1 cellular context compared by ENCODE assay signal in the genomic region with DNA sequence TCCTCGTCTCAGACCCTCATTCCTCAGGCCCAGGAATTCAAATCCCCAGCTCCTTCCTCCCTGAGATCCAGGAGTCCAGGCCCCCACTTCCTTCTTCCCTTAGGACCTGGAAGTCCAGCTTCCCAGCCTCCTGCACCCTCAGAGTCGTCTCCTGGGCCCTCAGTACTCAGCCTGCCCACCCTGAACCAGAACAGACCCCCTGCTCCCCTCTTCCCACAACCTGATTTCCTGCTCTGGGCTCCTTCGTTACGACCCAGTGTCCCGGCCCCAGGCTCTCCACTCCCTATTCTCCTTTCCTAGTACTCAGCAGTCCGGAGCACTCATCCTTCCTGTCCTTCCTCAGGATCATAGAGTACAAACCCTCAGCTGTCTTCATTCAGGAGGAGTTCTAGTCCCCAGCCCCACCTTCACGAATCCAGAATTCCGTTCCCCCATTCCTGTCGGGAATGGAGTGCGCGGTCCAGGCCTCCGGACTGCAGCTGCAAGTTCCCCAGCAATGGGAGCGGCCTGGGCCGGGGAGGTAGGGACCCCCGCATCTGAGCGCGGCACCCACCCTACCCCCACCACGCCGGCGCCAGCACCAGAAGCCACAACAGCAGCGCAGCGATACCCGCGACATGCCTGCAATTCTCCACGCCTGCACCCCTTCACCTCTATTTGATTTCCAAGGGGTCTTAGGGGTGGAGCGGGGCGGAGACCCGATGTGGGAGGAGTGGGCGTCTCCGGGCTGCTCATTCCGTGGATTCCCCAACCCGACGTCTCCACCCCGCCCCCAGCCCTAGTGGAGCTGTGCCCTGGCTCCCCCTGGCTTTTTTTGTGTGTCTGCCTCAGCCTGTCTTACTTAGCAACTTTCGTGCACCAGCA.
A peak's percentile ranks its signal among the peaks of the same experiment; 100 is the strongest.
TF ChIP-seq lines count a peak whose summit lies in the region.

No MANE protein-coding gene starts in this region.

TF ChIP-seq in K562, 482 proteins besides CTCF, POLR2A, EP300 and RAD21 (continued from another document):
- TF ChIP-seq, protein P1, sequence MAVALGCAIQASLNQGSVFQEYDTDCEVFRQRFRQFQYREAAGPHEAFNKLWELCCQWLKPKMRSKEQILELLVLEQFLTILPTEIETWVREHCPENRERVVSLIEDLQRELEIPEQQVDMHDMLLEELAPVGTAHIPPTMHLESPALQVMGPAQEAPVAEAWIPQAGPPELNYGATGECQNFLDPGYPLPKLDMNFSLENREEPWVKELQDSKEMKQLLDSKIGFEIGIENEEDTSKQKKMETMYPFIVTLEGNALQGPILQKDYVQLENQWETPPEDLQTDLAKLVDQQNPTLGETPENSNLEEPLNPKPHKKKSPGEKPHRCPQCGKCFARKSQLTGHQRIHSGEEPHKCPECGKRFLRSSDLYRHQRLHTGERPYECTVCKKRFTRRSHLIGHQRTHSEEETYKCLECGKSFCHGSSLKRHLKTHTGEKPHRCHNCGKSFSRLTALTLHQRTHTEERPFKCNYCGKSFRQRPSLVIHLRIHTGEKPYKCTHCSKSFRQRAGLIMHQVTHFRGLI (CRISPR knock-in tag; IDR thresholded peaks at IDR 0.05): no peak
- TF ChIP-seq GATAD2B (IDR thresholded peaks at IDR 0.05; ENCODE audit: borderline replicate concordance): no peak
- TF ChIP-seq, protein P2, sequence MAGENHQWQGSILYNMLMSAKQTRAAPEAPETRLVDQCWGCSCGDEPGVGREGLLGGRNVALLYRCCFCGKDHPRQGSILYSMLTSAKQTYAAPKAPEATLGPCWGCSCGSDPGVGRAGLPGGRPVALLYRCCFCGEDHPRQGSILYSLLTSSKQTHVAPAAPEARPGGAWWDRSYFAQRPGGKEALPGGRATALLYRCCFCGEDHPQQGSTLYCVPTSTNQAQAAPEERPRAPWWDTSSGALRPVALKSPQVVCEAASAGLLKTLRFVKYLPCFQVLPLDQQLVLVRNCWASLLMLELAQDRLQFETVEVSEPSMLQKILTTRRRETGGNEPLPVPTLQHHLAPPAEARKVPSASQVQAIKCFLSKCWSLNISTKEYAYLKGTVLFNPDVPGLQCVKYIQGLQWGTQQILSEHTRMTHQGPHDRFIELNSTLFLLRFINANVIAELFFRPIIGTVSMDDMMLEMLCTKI (IDR thresholded peaks at IDR 0.05; ENCODE audit: partially characterized antibody): no peak
- peak; percentile 7; the same call in 1 of the 2 replicates for TF ChIP-seq ZBTB7A (IDR thresholded peaks at IDR 0.05; ENCODE audit: borderline replicate concordance, control insufficient read depth, low read depth, low read length)
- TF ChIP-seq, protein P3, sequence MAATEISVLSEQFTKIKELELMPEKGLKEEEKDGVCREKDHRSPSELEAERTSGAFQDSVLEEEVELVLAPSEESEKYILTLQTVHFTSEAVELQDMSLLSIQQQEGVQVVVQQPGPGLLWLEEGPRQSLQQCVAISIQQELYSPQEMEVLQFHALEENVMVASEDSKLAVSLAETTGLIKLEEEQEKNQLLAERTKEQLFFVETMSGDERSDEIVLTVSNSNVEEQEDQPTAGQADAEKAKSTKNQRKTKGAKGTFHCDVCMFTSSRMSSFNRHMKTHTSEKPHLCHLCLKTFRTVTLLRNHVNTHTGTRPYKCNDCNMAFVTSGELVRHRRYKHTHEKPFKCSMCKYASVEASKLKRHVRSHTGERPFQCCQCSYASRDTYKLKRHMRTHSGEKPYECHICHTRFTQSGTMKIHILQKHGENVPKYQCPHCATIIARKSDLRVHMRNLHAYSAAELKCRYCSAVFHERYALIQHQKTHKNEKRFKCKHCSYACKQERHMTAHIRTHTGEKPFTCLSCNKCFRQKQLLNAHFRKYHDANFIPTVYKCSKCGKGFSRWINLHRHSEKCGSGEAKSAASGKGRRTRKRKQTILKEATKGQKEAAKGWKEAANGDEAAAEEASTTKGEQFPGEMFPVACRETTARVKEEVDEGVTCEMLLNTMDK (IDR thresholded peaks at IDR 0.05; ENCODE audit: borderline replicate concordance, insufficient read depth, low read depth, low read length, poor library complexity, severe bottlenecking): peak; percentile 51
- peak; percentile 56; the same call in 1 of the 2 replicates for TF ChIP-seq KAT7 (CRISPR knock-in tag; IDR thresholded peaks at IDR 0.05; ENCODE audit: borderline replicate concordance)
- TF ChIP-seq CHCHD3 (CRISPR knock-in tag; IDR thresholded peaks at IDR 0.05): no peak
- TF ChIP-seq ATF4 (CRISPR knock-in tag; IDR thresholded peaks at IDR 0.05): no peak
- no peak for TF ChIP-seq GTF2F1 (IDR thresholded peaks at IDR 0.05; ENCODE audit: low read depth, low read length)
- TF ChIP-seq NFIX (CRISPR knock-in tag; IDR thresholded peaks at IDR 0.05; ENCODE audit: low read depth): no peak
- no peak for TF ChIP-seq CSDE1 (IDR thresholded peaks at IDR 0.05)
- TF ChIP-seq ZC3H8 (IDR thresholded peaks at IDR 0.05): no peak
- TF ChIP-seq TEAD2 (tag; IDR thresholded peaks at IDR 0.05): no peak
- TF ChIP-seq ZNF184 (CRISPR knock-in tag; IDR thresholded peaks at IDR 0.05): no peak
- TF ChIP-seq KHSRP (IDR thresholded peaks at IDR 0.05): no peak
- TF ChIP-seq RB1 (IDR thresholded peaks at IDR 0.05; ENCODE audit: low read depth): no peak
- no peak for TF ChIP-seq ZNF76 (CRISPR knock-in tag; IDR thresholded peaks at IDR 0.05; ENCODE audit: borderline replicate concordance)
- TF ChIP-seq PRMT5 (CRISPR knock-in tag; IDR thresholded peaks at IDR 0.05): no peak
- TF ChIP-seq DNMT1 (IDR thresholded peaks at IDR 0.05): no peak
- TF ChIP-seq PURB (CRISPR knock-in tag; IDR thresholded peaks at IDR 0.05; ENCODE audit: low read depth): no peak
- no peak for TF ChIP-seq NONO (IDR thresholded peaks at IDR 0.05; ENCODE audit: low read depth in 2 of 2, low read length in 1 of 2)
- 0 out of 2 replicates have a peak, but pooled peaks have one; percentile 30 for TF ChIP-seq HDGF (IDR thresholded peaks at IDR 0.05)
- peak; percentile 38 for TF ChIP-seq RBFOX2 (IDR thresholded peaks at IDR 0.05; ENCODE audit: low read depth, low read length)
- no peak for TF ChIP-seq NCOA6 (IDR thresholded peaks at IDR 0.05)
- TF ChIP-seq PHF20 (IDR thresholded peaks at IDR 0.05; ENCODE audit: partially characterized antibody): no peak
- peak; percentile 27; the same call in 1 of the 2 replicates for TF ChIP-seq SPI1 (IDR thresholded peaks at IDR 0.05; ENCODE audit: borderline replicate concordance, low read depth, low read length)
- no peak for TF ChIP-seq JUND (IDR thresholded peaks at IDR 0.05; ENCODE audit: borderline replicate concordance, low read depth, low read length)
- TF ChIP-seq JUND (tag; IDR thresholded peaks at IDR 0.05; ENCODE audit: borderline replicate concordance, low read depth, low read length): no peak
- peak; percentile 40 for TF ChIP-seq EGR1 (conservative IDR thresholded peaks at IDR 0.05)
- no peak for TF ChIP-seq POU5F1 (IDR thresholded peaks at IDR 0.05; ENCODE audit: borderline replicate concordance, low read depth, low read length, partially characterized antibody)
- no peak for TF ChIP-seq CREB1 (IDR thresholded peaks at IDR 0.05)
- TF ChIP-seq CREB1 (CRISPR knock-in tag; IDR thresholded peaks at IDR 0.05): no peak
- TF ChIP-seq, protein P4, sequence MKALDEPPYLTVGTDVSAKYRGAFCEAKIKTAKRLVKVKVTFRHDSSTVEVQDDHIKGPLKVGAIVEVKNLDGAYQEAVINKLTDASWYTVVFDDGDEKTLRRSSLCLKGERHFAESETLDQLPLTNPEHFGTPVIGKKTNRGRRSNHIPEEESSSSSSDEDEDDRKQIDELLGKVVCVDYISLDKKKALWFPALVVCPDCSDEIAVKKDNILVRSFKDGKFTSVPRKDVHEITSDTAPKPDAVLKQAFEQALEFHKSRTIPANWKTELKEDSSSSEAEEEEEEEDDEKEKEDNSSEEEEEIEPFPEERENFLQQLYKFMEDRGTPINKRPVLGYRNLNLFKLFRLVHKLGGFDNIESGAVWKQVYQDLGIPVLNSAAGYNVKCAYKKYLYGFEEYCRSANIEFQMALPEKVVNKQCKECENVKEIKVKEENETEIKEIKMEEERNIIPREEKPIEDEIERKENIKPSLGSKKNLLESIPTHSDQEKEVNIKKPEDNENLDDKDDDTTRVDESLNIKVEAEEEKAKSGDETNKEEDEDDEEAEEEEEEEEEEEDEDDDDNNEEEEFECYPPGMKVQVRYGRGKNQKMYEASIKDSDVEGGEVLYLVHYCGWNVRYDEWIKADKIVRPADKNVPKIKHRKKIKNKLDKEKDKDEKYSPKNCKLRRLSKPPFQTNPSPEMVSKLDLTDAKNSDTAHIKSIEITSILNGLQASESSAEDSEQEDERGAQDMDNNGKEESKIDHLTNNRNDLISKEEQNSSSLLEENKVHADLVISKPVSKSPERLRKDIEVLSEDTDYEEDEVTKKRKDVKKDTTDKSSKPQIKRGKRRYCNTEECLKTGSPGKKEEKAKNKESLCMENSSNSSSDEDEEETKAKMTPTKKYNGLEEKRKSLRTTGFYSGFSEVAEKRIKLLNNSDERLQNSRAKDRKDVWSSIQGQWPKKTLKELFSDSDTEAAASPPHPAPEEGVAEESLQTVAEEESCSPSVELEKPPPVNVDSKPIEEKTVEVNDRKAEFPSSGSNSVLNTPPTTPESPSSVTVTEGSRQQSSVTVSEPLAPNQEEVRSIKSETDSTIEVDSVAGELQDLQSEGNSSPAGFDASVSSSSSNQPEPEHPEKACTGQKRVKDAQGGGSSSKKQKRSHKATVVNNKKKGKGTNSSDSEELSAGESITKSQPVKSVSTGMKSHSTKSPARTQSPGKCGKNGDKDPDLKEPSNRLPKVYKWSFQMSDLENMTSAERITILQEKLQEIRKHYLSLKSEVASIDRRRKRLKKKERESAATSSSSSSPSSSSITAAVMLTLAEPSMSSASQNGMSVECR (CRISPR knock-in tag; IDR thresholded peaks at IDR 0.05): no peak
- TF ChIP-seq C11orf30 (IDR thresholded peaks at IDR 0.05; ENCODE audit: low read depth): no peak
- peak; percentile 8; the same call in 1 of the 2 replicates for TF ChIP-seq SUPT5H (IDR thresholded peaks at IDR 0.05)
- TF ChIP-seq MTA2 (IDR thresholded peaks at IDR 0.05; ENCODE audit: low read depth): no peak
- TF ChIP-seq POLR2G (IDR thresholded peaks at IDR 0.05; ENCODE audit: low read depth, low read length): peak; percentile 68; the same call in 1 of the 2 replicates
- no peak for TF ChIP-seq BCOR (IDR thresholded peaks at IDR 0.05)
- TF ChIP-seq, protein P5, sequence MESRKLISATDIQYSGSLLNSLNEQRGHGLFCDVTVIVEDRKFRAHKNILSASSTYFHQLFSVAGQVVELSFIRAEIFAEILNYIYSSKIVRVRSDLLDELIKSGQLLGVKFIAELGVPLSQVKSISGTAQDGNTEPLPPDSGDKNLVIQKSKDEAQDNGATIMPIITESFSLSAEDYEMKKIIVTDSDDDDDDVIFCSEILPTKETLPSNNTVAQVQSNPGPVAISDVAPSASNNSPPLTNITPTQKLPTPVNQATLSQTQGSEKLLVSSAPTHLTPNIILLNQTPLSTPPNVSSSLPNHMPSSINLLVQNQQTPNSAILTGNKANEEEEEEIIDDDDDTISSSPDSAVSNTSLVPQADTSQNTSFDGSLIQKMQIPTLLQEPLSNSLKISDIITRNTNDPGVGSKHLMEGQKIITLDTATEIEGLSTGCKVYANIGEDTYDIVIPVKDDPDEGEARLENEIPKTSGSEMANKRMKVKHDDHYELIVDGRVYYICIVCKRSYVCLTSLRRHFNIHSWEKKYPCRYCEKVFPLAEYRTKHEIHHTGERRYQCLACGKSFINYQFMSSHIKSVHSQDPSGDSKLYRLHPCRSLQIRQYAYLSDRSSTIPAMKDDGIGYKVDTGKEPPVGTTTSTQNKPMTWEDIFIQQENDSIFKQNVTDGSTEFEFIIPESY (CRISPR knock-in tag; IDR thresholded peaks at IDR 0.05): 0 out of 2 replicates have a peak, but pooled peaks have one; percentile 51
- TF ChIP-seq SP1 (CRISPR knock-in tag; IDR thresholded peaks at IDR 0.05): no peak
- TF ChIP-seq ZNF57 (CRISPR knock-in tag; IDR thresholded peaks at IDR 0.05): no peak
